ENCODE assay signal across 11 cellular contexts in the genomic region with DNA sequence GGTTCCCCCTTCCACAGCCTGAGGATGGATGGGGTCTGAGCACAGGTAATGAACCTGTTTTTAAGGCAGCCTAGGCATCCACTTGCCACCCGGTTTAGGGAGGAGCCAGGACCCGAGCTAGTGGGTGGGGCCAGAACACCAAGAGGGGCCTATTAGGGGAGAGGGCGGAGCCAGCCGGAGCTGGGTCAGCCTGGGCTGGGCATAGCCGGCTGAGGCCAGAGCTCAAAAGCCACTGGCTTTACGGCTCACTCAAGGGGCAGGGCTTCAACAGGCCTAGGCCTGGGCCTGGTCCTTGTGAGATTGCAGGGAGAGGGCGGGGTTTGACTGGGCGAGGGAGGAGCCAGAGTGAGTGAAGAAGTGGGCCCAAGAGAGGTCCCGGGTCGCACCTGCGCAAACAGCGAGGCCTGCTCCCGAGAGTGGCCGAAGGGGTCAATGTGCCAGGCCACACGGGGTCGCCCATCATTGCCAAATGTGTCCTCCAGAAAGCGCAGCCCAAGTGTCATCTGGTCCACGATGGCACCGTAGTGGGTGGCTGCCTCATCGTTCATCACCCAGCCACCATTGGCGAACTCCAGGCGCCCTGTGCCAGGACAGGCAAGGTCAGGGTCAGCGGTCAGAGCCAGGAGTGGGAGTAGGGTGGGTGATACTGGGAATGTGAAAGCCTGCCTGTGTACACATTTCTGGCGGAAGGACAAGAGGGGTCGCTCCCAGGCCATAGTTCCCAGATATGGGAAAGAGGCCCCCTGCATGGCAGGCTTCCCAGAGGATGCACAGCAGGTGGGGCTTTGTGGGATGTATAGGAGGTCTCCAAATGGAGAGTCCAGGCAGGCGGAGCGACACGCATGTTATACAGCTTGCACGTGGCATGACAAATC. TPM values are rescaled to one million over a fixed set of nuclear protein-coding genes. Genes with fewer than 3 reads are reported as not detected.
DNase-seq lines count a peak whose midpoint lies in the region; ATAC-seq, FAIRE-seq and TF ChIP-seq lines count a peak whose summit lies in the region.
"Had no signal": no experiment of that assay in that cellular context is flagged by ENCODE, and none has a peak within 500 bp of the region (broad histone marks: within the 10 kb centered on the region; RNA-seq: fewer than 3 reads in every experiment).

No MANE protein-coding gene starts in this region.

- H3K4me2 ChIP-seq in neural progenitor cell, result no peak overlapping the region

- peaks cover 19% of the 10 kb centered on the region for H3K4me1 Mint-ChIP-seq in activated naive CD8-positive, alpha-beta T cell treated with anti-CD3 and anti-CD28 coated beads for 36 hours
- H3K4me1 Mint-ChIP-seq in neural progenitor cell, result peaks cover 30% of the 10 kb centered on the region

- H3K27me3 ChIP-seq in neural progenitor cell (no peaks in the 10 kb centered on the region), small intestine (ENCODE audit: control insufficient read depth in 2 of 2, insufficient read depth in 2 of 2, low read length in 2 of 2) (no peaks in the 10 kb centered on the region)
- H3K27me3 ChIP-seq: suprapubic skin had no signal

- no peak for TF ChIP-seq CTCF in neural progenitor cell (IDR thresholded peaks at IDR 0.05)

- H3K4me3 ChIP-seq in neural progenitor cell (no peak overlapping the region), small intestine (ENCODE audit: low read depth in 1 of 2, low read length in 2 of 2) (no peak overlapping the region)

- no peaks in the 10 kb centered on the region for H4K20me1 ChIP-seq in neural progenitor cell (ENCODE audit: low read depth)

- DNase-seq in NCI-H146 (lab: John Stamatoyannopoulos, UW), result peak; percentile 37
- DNase-seq in NCI-H146 treated with DMSO at 0.1 percent for 48 hours (lab: John Stamatoyannopoulos, UW; ENCODE audit: unreplicated experiment), result no peak
- peak; percentile 28 for DNase-seq in LHCN-M2 (ENCODE audit: low read depth)
- DNase-seq in activated naive CD8-positive, alpha-beta T cell treated with anti-CD3 and anti-CD28 coated beads for 36 hours, result peak; percentile 30
- peak; percentile 77 for DNase-seq in neural progenitor cell (ENCODE audit: low spot score)
- no peak for DNase-seq in NCI-H1436 treated with DMSO at 0.1 percent for 48 hours (lab: John Stamatoyannopoulos, UW)
- no peak for DNase-seq in small intestine

- ATAC-seq in HG02588 (IDR thresholded peaks at IDR 0.05; ENCODE audit: unreplicated experiment), result no peak

- no peaks in the 10 kb centered on the region for H3K27me3 Mint-ChIP-seq in activated naive CD8-positive, alpha-beta T cell treated with anti-CD3 and anti-CD28 coated beads for 36 hours
- peaks cover 9% of the 10 kb centered on the region for H3K27me3 Mint-ChIP-seq in neural progenitor cell (ENCODE audit: insufficient read depth, low read depth)

- H3K27ac ChIP-seq in neural progenitor cell (no peak overlapping the region), small intestine (ENCODE audit: low read depth in 1 of 2, low read length in 1 of 2) (peak overlapping the region in 1 of 2 donors; percentile 66)
- H3K27ac ChIP-seq: suprapubic skin had no signal

- peaks cover 33% of the 10 kb centered on the region for H3K79me2 ChIP-seq in neural progenitor cell (ENCODE audit: low read depth)

- H3K27ac Mint-ChIP-seq in activated naive CD8-positive, alpha-beta T cell treated with anti-CD3 and anti-CD28 coated beads for 36 hours, result peak overlapping the region; percentile 89
- H3K27ac Mint-ChIP-seq in neural progenitor cell, result no peak overlapping the region

- no peaks in the 10 kb centered on the region for H3K9me3 ChIP-seq in neural progenitor cell (ENCODE audit: low read depth)
- H3K9me3 ChIP-seq in small intestine (ENCODE audit: control insufficient read depth, low read depth), result no peaks in the 10 kb centered on the region
- H3K9me3 ChIP-seq: suprapubic skin had no signal

- H3K4me3 Mint-ChIP-seq in activated naive CD8-positive, alpha-beta T cell treated with anti-CD3 and anti-CD28 coated beads for 36 hours, result peak overlapping the region; percentile 89
- peak overlapping the region; percentile 35 for H3K4me3 Mint-ChIP-seq in neural progenitor cell

- no peak for FAIRE-seq in small intestine (lab: Jason Lieb, UNC)
- FAIRE-seq: endothelial cell of umbilical vein had no signal

- peaks cover 43% of the 10 kb centered on the region for H3K36me3 Mint-ChIP-seq in activated naive CD8-positive, alpha-beta T cell treated with anti-CD3 and anti-CD28 coated beads for 36 hours
- peaks cover 8% of the 10 kb centered on the region for H3K36me3 Mint-ChIP-seq in neural progenitor cell

- H3K9me3 Mint-ChIP-seq in activated naive CD8-positive, alpha-beta T cell treated with anti-CD3 and anti-CD28 coated beads for 36 hours, result no peaks in the 10 kb centered on the region
- no peaks in the 10 kb centered on the region for H3K9me3 Mint-ChIP-seq in neural progenitor cell

- H2AFZ ChIP-seq in neural progenitor cell (replicated peaks), result no peak overlapping the region

- no peak overlapping the region for H3K9ac ChIP-seq in neural progenitor cell

- 84 to 87% (median 84%) methylated on average over 29 of the region's 29 CpGs for whole genome bisulfite sequencing in small intestine, 3 donors

- peaks cover 17% of the 10 kb centered on the region for H3F3A ChIP-seq in neural progenitor cell (ENCODE audit: low read depth)

- H3K36me3 ChIP-seq in neural progenitor cell (no peaks in the 10 kb centered on the region), small intestine (ENCODE audit: control insufficient read depth in 2 of 2, insufficient read depth in 2 of 2, low read length in 2 of 2) (peaks cover 2 to 7% of the 10 kb centered on the region in 2 donors)

- H3K4me1 ChIP-seq in neural progenitor cell (peaks cover 7% of the 10 kb centered on the region), small intestine (ENCODE audit: control insufficient read depth in 2 of 2, insufficient read depth in 1 of 2, low read depth in 1 of 2, low read length in 1 of 2) (peaks cover 7 to 12% of the 10 kb centered on the region in 2 donors)

RNA-seq across cellular contexts. Expression of a gene that starts 1.9 kb away (rescaled TPM):
- total RNA-seq in LHCN-M2 (2014; rRNA removed) (48.1 and 73.8 TPM in 2 replicates), neural progenitor cell (ENCODE audit: low replicate concordance) (35.8 and 73.6 TPM in 2 replicates)
- polyA plus RNA-seq in LHCN-M2 (2012), result 26.3 TPM
- 100 to 1,000 TPM; 111 to 122 TPM for total RNA-seq in activated naive CD8-positive, alpha-beta T cell treated with anti-CD3 and anti-CD28 coated beads for 36 hours
- 10 to 100 TPM; 42.7 to 57.6 (median 44.5) TPM for polyA plus RNA-seq in small intestine

RNA-seq across cellular contexts. Expression of a gene that starts 2.0 kb away (rescaled TPM):
- 9.1 and 10.0 TPM in 2 replicates for total RNA-seq in LHCN-M2 (2014; rRNA removed)
- 11.3 TPM for polyA plus RNA-seq in LHCN-M2 (2012)
- total RNA-seq in activated naive CD8-positive, alpha-beta T cell treated with anti-CD3 and anti-CD28 coated beads for 36 hours, result 10 to 100 TPM; 25.7 to 26.8 TPM
- total RNA-seq in neural progenitor cell (ENCODE audit: low replicate concordance), result 11.0 and 15.9 TPM in 2 replicates
- 10 to 100 TPM; 10.9 to 21.2 (median 18.6) TPM for polyA plus RNA-seq in small intestine

RNA-seq across cellular contexts. Expression of a gene that starts 17.0 kb away (rescaled TPM):
- total RNA-seq in LHCN-M2 (2014; rRNA removed), result 106 and 109 TPM in 2 replicates
- 66.0 TPM for polyA plus RNA-seq in LHCN-M2 (2012)
- 10 to 100 TPM; 92.9 to 99.9 TPM for total RNA-seq in activated naive CD8-positive, alpha-beta T cell treated with anti-CD3 and anti-CD28 coated beads for 36 hours
- total RNA-seq in neural progenitor cell (ENCODE audit: low replicate concordance), result 78.3 and 108 TPM in 2 replicates
- polyA plus RNA-seq in small intestine, result 10 to 100 TPM; 61.5 to 67.3 (median 66.3) TPM

RNA-seq across cellular contexts. Expression of a gene that starts 23.2 kb away (rescaled TPM):
- total RNA-seq in LHCN-M2 (2014; rRNA removed) (not detected in 2 replicates), neural progenitor cell (ENCODE audit: low replicate concordance) (not detected in 2 replicates)
- not detected for polyA plus RNA-seq in LHCN-M2 (2012)
- total RNA-seq in activated naive CD8-positive, alpha-beta T cell treated with anti-CD3 and anti-CD28 coated beads for 36 hours, result not detected
- not detected for polyA plus RNA-seq in small intestine
- total RNA-seq: A172, endothelial cell of umbilical vein, suprapubic skin had no signal
- polyA plus RNA-seq: endothelial cell of umbilical vein had no signal

RNA-seq across cellular contexts. Expression of a gene that starts 31.8 kb away (rescaled TPM):
- total RNA-seq in LHCN-M2 (2014; rRNA removed) (8.1 and 8.7 TPM in 2 replicates), neural progenitor cell (ENCODE audit: low replicate concordance) (4.0 and 21.4 TPM in 2 replicates)
- 6.9 TPM for polyA plus RNA-seq in LHCN-M2 (2012)
- total RNA-seq in activated naive CD8-positive, alpha-beta T cell treated with anti-CD3 and anti-CD28 coated beads for 36 hours, result 10 to 100 TPM; 13.1 to 13.4 TPM
- polyA plus RNA-seq in small intestine, result 10 to 100 TPM in 1 of 3 donors, 1 to 10 TPM in 2; 4.5 to 11.8 (median 5.9) TPM

Comparison
In these comparisons a context has a peak if more than half of its experiments do, and no peak if none do; other contexts are left out.
1. DNase-seq: peak in NCI-H146 (single experiment), LHCN-M2 (single experiment), activated naive CD8-positive, alpha-beta T cell treated with anti-CD3 and anti-CD28 coated beads for 36 hours (single experiment) and neural progenitor cell (single experiment); none in NCI-H146 treated with DMSO at 0.1 percent for 48 hours (single experiment), NCI-H1436 treated with DMSO at 0.1 percent for 48 hours (single experiment) and small intestine (single experiment).